Comparison of ENCODE assay signal across 12 cellular contexts in genomic region chr11:96205460-96205809, GRCh38.
DNase-seq lines count a peak whose midpoint lies in the region; TF ChIP-seq lines count a peak whose summit lies in the region.
"Had no signal": no experiment of that assay in that cellular context is flagged by ENCODE, and none has a peak within 500 bp of the region (broad histone marks: within the 10 kb centered on the region; RNA-seq: fewer than 3 reads in every experiment).

No MANE protein-coding gene starts in this region.

- CTCF ChIA-PET in activated CD4-positive, alpha-beta memory T cell treated with anti-CD3 and anti-CD28 coated beads, Interleukin-2, amount 10 ng/mL, durations not matched to agents 7 days and 5 days (lab: Charles Lee): interaction anchor here (1.0 to 2.4 kb wide), 2 partner anchors 48 to 138 kb away, joined by 3 to 9 read pairs; partner anchors contain the start of gene MAML2

- H3K27ac ChIP-seq in hepatocyte: no peak overlapping the region
- H3K27ac ChIP-seq in adrenal gland: no peak overlapping the region
- H3K27ac ChIP-seq: ascending aorta, parathyroid adenoma had no signal

- no peak overlapping the region for H3K4me2 ChIP-seq in hepatocyte

- peak overlapping the region; percentile 59 for H3K27ac Mint-ChIP-seq in activated CD4-positive, alpha-beta memory T cell treated with anti-CD3 and anti-CD28 coated beads, Interleukin-2, amount 10 ng/mL, durations not matched to agents 7 days and 5 days

- DNase-seq in activated CD4-positive, alpha-beta T cell treated with anti-CD3 and anti-CD28 coated beads for 48 hours: peak; percentile 45
- DNase-seq in activated CD4-positive, alpha-beta T cell treated with anti-CD3 and anti-CD28 coated beads for 4 hours: no peak
- DNase-seq in DMS 273 treated with DMSO at 0.1 percent for 48 hours (lab: John Stamatoyannopoulos, UW) (peak; percentile 52), middle frontal gyrus (ENCODE audit: extremely low spot score, low spot score) (peak; percentile 37), NOMO-1 treated with dmso at 0.1 percent for 144 hours (lab: John Stamatoyannopoulos, UW; ENCODE audit: unreplicated experiment) (no peak), hepatocyte (ENCODE audit: low spot score) (no peak), adrenal gland (no peak)
- no peak for DNase-seq in activated CD4-positive, alpha-beta memory T cell treated with anti-CD3 and anti-CD28 coated beads, Interleukin-2, amount 10 ng/mL, durations not matched to agents 7 days and 5 days
- DNase-seq: ACHN, transverse colon had no signal

- H4K20me1 ChIP-seq in hepatocyte (ENCODE audit: insufficient read depth, poor library complexity, severe bottlenecking): peaks cover 2% of the 10 kb centered on the region

- H3K4me3 Mint-ChIP-seq in activated CD4-positive, alpha-beta memory T cell treated with anti-CD3 and anti-CD28 coated beads, Interleukin-2, amount 10 ng/mL, durations not matched to agents 7 days and 5 days: no peak overlapping the region

- H3K4me1 ChIP-seq in hepatocyte (ENCODE audit: insufficient read depth) (peaks cover 27% of the 10 kb centered on the region), adrenal gland (replicated peaks in 1 of 2) (peaks cover 0 to 10% of the 10 kb centered on the region in 2 donors)
- H3K4me1 ChIP-seq: parathyroid adenoma had no signal

- intact Hi-C loops in adrenal gland (cut with DNase I): no loop called here

- 93% methylated on average over 3 of the region's 3 CpGs for WGBS in hepatocyte (ENCODE audit: low lambda C conversion rate, missing lambda C conversion rate)
- WGBS in adrenal gland, 4 donors: 86 to 94% (median 89%) methylated on average over 3 of the region's 3 CpGs

- H3K9me3 Mint-ChIP-seq in activated CD4-positive, alpha-beta memory T cell treated with anti-CD3 and anti-CD28 coated beads, Interleukin-2, amount 10 ng/mL, durations not matched to agents 7 days and 5 days: no peaks in the 10 kb centered on the region

- H2AFZ ChIP-seq in hepatocyte: no peak overlapping the region
- H2AFZ ChIP-seq: parathyroid adenoma had no signal

- peaks cover 12% of the 10 kb centered on the region for H3K36me3 Mint-ChIP-seq in activated CD4-positive, alpha-beta memory T cell treated with anti-CD3 and anti-CD28 coated beads, Interleukin-2, amount 10 ng/mL, durations not matched to agents 7 days and 5 days (ENCODE audit: low read depth)

- peaks cover 33% of the 10 kb centered on the region for H3K79me2 ChIP-seq in hepatocyte
- H3K79me2 ChIP-seq: parathyroid adenoma had no signal

- no peaks in the 10 kb centered on the region for H3K27me3 Mint-ChIP-seq in activated CD4-positive, alpha-beta memory T cell treated with anti-CD3 and anti-CD28 coated beads, Interleukin-2, amount 10 ng/mL, durations not matched to agents 7 days and 5 days

- H3K4me3 ChIP-seq in hepatocyte: no peak overlapping the region
- H3K4me3 ChIP-seq in adrenal gland: no peak overlapping the region
- H3K4me3 ChIP-seq: ascending aorta, transverse colon had no signal

- TF ChIP-seq CTCF in hepatocyte (IDR thresholded peaks at IDR 0.05; ENCODE audit: poor library complexity) (no peak), adrenal gland (IDR thresholded peaks at IDR 0.05) (no peak)

- peaks cover 65% of the 10 kb centered on the region for H3K4me1 Mint-ChIP-seq in activated CD4-positive, alpha-beta memory T cell treated with anti-CD3 and anti-CD28 coated beads, Interleukin-2, amount 10 ng/mL, durations not matched to agents 7 days and 5 days

- H3K9me3 ChIP-seq in hepatocyte (ENCODE audit: low read depth) (no peaks in the 10 kb centered on the region), adrenal gland (replicated peaks in 1 of 3) (no peaks in the 10 kb centered on the region)
- H3K9me3 ChIP-seq: ascending aorta, transverse colon had no signal

- H3K36me3 ChIP-seq in hepatocyte (replicated peaks; ENCODE audit: insufficient read depth, low read depth): no peaks in the 10 kb centered on the region
- H3K36me3 ChIP-seq in adrenal gland (replicated peaks in 1 of 2): no peaks in the 10 kb centered on the region
- H3K36me3 ChIP-seq: ascending aorta, transverse colon had no signal

- TF ChIP-seq POLR2A in adrenal gland (IDR thresholded peaks at IDR 0.05): no peak

- POLR2A ChIA-PET in activated CD4-positive, alpha-beta memory T cell treated with anti-CD3 and anti-CD28 coated beads, Interleukin-2, amount 10 ng/mL, durations not matched to agents 7 days and 5 days (lab: Charles Lee): interaction anchor here (0.8 to 1.7 kb wide), 6 partner anchors 10 to 138 kb away, joined by 3 to 6 read pairs (median 4); partner anchors contain the start of gene MAML2

- no peaks in the 10 kb centered on the region for H3K9me2 ChIP-seq in hepatocyte (replicated peaks; ENCODE audit: insufficient read depth)

- H3K27me3 ChIP-seq in hepatocyte (no peaks in the 10 kb centered on the region), adrenal gland (no peaks in the 10 kb centered on the region)
- H3K27me3 ChIP-seq: ascending aorta, transverse colon had no signal

Comparison
In these comparisons a context has a peak if more than half of its experiments do, and no peak if none do; other contexts are left out.
1. DNase-seq: peak in activated CD4-positive, alpha-beta T cell treated with anti-CD3 and anti-CD28 coated beads for 48 hours (single experiment), DMS 273 treated with DMSO at 0.1 percent for 48 hours (single experiment) and middle frontal gyrus (single experiment); none in activated CD4-positive, alpha-beta T cell treated with anti-CD3 and anti-CD28 coated beads for 4 hours (0 of 2), activated CD4-positive, alpha-beta memory T cell treated with anti-CD3 and anti-CD28 coated beads, Interleukin-2, amount 10 ng/mL, durations not matched to agents 7 days and 5 days (single experiment), NOMO-1 treated with dmso at 0.1 percent for 144 hours (single experiment), hepatocyte (single experiment) and adrenal gland (0 of 7).